In genomic region chr7:76359111-76359986, GRCh38 we compare ENCODE assay signal across 1 cellular context.
A peak's percentile ranks its signal among the peaks of the same experiment; 100 is the strongest.
TF ChIP-seq lines count a peak whose summit lies in the region.

No MANE protein-coding gene starts in this region.

TF ChIP-seq in HepG2, 621 proteins besides CTCF, POLR2A, EP300 and RAD21 (continued from another document and continues in another):
- TF ChIP-seq ZFP91 (CRISPR knock-in tag; IDR thresholded peaks at IDR 0.05; ENCODE audit: borderline replicate concordance) (peak; percentile 86), NFE2L2 (IDR thresholded peaks at IDR 0.05; ENCODE audit: low read length) (peak; percentile 53; the same call in 1 of the 2 replicates), ATF3 (CRISPR knock-in tag; IDR thresholded peaks at IDR 0.05) (peak; percentile 19; the same call in 1 of the 2 replicates), ZNF615 (CRISPR knock-in tag; IDR thresholded peaks at IDR 0.05; ENCODE audit: borderline replicate concordance) (0 out of 2 replicates have a peak, but pooled peaks have one; percentile 65), ZEB1 (IDR thresholded peaks at IDR 0.05; ENCODE audit: insufficient replicate concordance, low read depth) (peak; percentile 13), HOXA3 (CRISPR knock-in tag; IDR thresholded peaks at IDR 0.05) (0 out of 2 replicates have a peak, but pooled peaks have one; percentile 27), ZNF335 (CRISPR knock-in tag; IDR thresholded peaks at IDR 0.05) (0 out of 2 replicates have a peak, but pooled peaks have one; percentile 11), ZNF605 (CRISPR knock-in tag; IDR thresholded peaks at IDR 0.05) (peak; percentile 81), MEIS1 (CRISPR knock-in tag; IDR thresholded peaks at IDR 0.05; ENCODE audit: borderline replicate concordance) (peak; percentile 16; the same call in 1 of the 2 replicates), ZNF703 (CRISPR knock-in tag; IDR thresholded peaks at IDR 0.05; ENCODE audit: borderline replicate concordance) (no peak), SRY (CRISPR knock-in tag; IDR thresholded peaks at IDR 0.05) (no peak), HOXA9 (CRISPR knock-in tag; IDR thresholded peaks at IDR 0.05; ENCODE audit: borderline replicate concordance) (no peak), HNRNPL (IDR thresholded peaks at IDR 0.05; ENCODE audit: low read depth, low read length) (no peak), NFKB2 (CRISPR knock-in tag; IDR thresholded peaks at IDR 0.05; ENCODE audit: borderline replicate concordance) (no peak), ZNF350 (CRISPR knock-in tag; IDR thresholded peaks at IDR 0.05; ENCODE audit: borderline replicate concordance, low read depth) (peak; percentile 71; the same call in 1 of the 2 replicates), ZNF556 (CRISPR knock-in tag; IDR thresholded peaks at IDR 0.05; ENCODE audit: borderline replicate concordance) (peak; percentile 26; the same call in 1 of the 2 replicates), ZNF557 (CRISPR knock-in tag; IDR thresholded peaks at IDR 0.05) (no peak), MED1 (CRISPR knock-in tag; IDR thresholded peaks at IDR 0.05) (no peak; the same call in 1 of the 2 replicates), MIXL1 (CRISPR knock-in tag; IDR thresholded peaks at IDR 0.05) (peak; percentile 70; the same call in 1 of the 2 replicates), ZNF562 (CRISPR knock-in tag; IDR thresholded peaks at IDR 0.05; ENCODE audit: borderline replicate concordance) (no peak), GPBP1L1 (CRISPR knock-in tag; IDR thresholded peaks at IDR 0.05) (no peak), ARNT2 (CRISPR knock-in tag; IDR thresholded peaks at IDR 0.05; ENCODE audit: low read depth) (peak; percentile 76; the same call in 1 of the 2 replicates), ZHX1 (CRISPR knock-in tag; IDR thresholded peaks at IDR 0.05; ENCODE audit: low read depth) (0 out of 2 replicates have a peak, but pooled peaks have one; percentile 37), SRSF9 (IDR thresholded peaks at IDR 0.05; ENCODE audit: borderline replicate concordance, insufficient read depth, low read depth, low read length, poor library complexity, severe bottlenecking) (no peak), GMEB1 (CRISPR knock-in tag; IDR thresholded peaks at IDR 0.05; ENCODE audit: borderline replicate concordance) (peak; percentile 88), ZNF558 (CRISPR knock-in tag; IDR thresholded peaks at IDR 0.05; ENCODE audit: borderline replicate concordance) (peak; percentile 7; the same call in 1 of the 2 replicates), ZNF101 (CRISPR knock-in tag; IDR thresholded peaks at IDR 0.05; ENCODE audit: borderline replicate concordance, low read depth) (no peak), ZNF143 (CRISPR knock-in tag; IDR thresholded peaks at IDR 0.05) (peak; percentile 91), ZSCAN25 (CRISPR knock-in tag; IDR thresholded peaks at IDR 0.05) (no peak), POLR2AphosphoS5 (IDR thresholded peaks at IDR 0.05; ENCODE audit: low read depth, low read length) (peak; percentile 78), NR2C2 (CRISPR knock-in tag; IDR thresholded peaks at IDR 0.05; ENCODE audit: borderline replicate concordance) (peak; percentile 68; the same call in 1 of the 2 replicates), DRAP1 (CRISPR knock-in tag; IDR thresholded peaks at IDR 0.05) (peak; percentile 50; the same call in 1 of the 2 replicates), SNAPC5 (CRISPR knock-in tag; IDR thresholded peaks at IDR 0.05; ENCODE audit: borderline replicate concordance) (no peak), IRF9 (CRISPR knock-in tag; IDR thresholded peaks at IDR 0.05; ENCODE audit: borderline replicate concordance) (no peak), MZF1 (CRISPR knock-in tag; IDR thresholded peaks at IDR 0.05; ENCODE audit: borderline replicate concordance) (0 out of 2 replicates have a peak, but pooled peaks have one; percentile 45), KLF13 (CRISPR knock-in tag; IDR thresholded peaks at IDR 0.05) (peak; percentile 55; the same call in 1 of the 2 replicates), POLR2AphosphoS2 (IDR thresholded peaks at IDR 0.05; ENCODE audit: low read depth, low read length) (no peak), HNF4A (CRISPR knock-in tag; IDR thresholded peaks at IDR 0.05) (0 out of 2 replicates have a peak, but pooled peaks have one; percentile 6), NFIC (IDR thresholded peaks at IDR 0.05; ENCODE audit: low read length) (no peak), ZHX2 (IDR thresholded peaks at IDR 0.05; ENCODE audit: low read depth) (peak; percentile 31), ZHX2 (CRISPR knock-in tag; IDR thresholded peaks at IDR 0.05; ENCODE audit: borderline replicate concordance) (no peak), XRCC5 (optimal IDR thresholded peaks at IDR 0.05; ENCODE audit: low read length) (peak; percentile 87), ZNF781 (CRISPR knock-in tag; IDR thresholded peaks at IDR 0.05; ENCODE audit: borderline replicate concordance, not compliant biosample characterization) (peak; percentile 12), ADNP (CRISPR knock-in tag; IDR thresholded peaks at IDR 0.05) (no peak), TBL1XR1 (IDR thresholded peaks at IDR 0.05; ENCODE audit: borderline replicate concordance, low read length, partially characterized antibody) (peak; percentile 67), MAFK (conservative IDR thresholded peaks at IDR 0.05 in 1 of 2, IDR thresholded peaks at IDR 0.05 in 1 of 2; ENCODE audit: low read length in 2 of 2) (0 out of 4 replicates have a peak, but pooled peaks of 1 of the 2 experiments have one; percentile 21), BHLHE40 (IDR thresholded peaks at IDR 0.05; ENCODE audit: low read length) (0 out of 2 replicates have a peak, but pooled peaks have one; percentile 1), IRF1 (CRISPR knock-in tag; IDR thresholded peaks at IDR 0.05; ENCODE audit: low read depth) (no peak)
